ENCODE assay signal across 8 cellular contexts in genomic region chr19:23394481-23394880, GRCh38. TPM values are rescaled to one million over a fixed set of nuclear protein-coding genes. Genes with fewer than 3 reads are reported as not detected.
DNase-seq lines count a peak whose midpoint lies in the region; ATAC-seq, FAIRE-seq and TF ChIP-seq lines count a peak whose summit lies in the region.
"Not testable (repeated sequence)": the region's sequence is repeated elsewhere in the genome, so short reads cannot be mapped to it uniquely, and the experiment has no call there.

No MANE protein-coding gene starts in this region.

- H3K27ac Mint-ChIP-seq in activated B cell treated with CpG ODN at 0.5 μM for 24 hours, result peak overlapping the region; percentile 98
- peak overlapping the region; percentile 96 for H3K27ac Mint-ChIP-seq in activated naive CD8-positive, alpha-beta T cell treated with anti-CD3 and anti-CD28 coated beads, Interleukin-2, amount 10 ng/mL, durations not matched to agents 7 days and 5 days

- CTCF ChIA-PET in activated B cell treated with CpG ODN at 0.5 μM for 24 hours (lab: Charles Lee), result not testable (repeated sequence)

- not testable (repeated sequence) for FAIRE-seq in pancreas (lab: Jason Lieb, UNC)

- not testable (repeated sequence) for H3K9me3 Mint-ChIP-seq in activated B cell treated with CpG ODN at 0.5 μM for 24 hours
- H3K9me3 Mint-ChIP-seq in activated naive CD8-positive, alpha-beta T cell treated with anti-CD3 and anti-CD28 coated beads, Interleukin-2, amount 10 ng/mL, durations not matched to agents 7 days and 5 days, result peaks cover 19% of the 10 kb centered on the region

- H3K27me3 ChIP-seq in pancreas; subcutaneous abdominal adipose tissue (ENCODE audit: control insufficient read depth in 5 of 5, insufficient read depth in 4 of 5, low read length in 5 of 5): not testable (repeated sequence)

- peaks cover 9 to 27% (median 20%) of the 10 kb centered on the region in 3 donors for H3K4me1 ChIP-seq in pancreas
- peaks cover 3 to 42% (median 28%) of the 10 kb centered on the region in 5 donors for H3K4me1 ChIP-seq in subcutaneous abdominal adipose tissue (ENCODE audit: control insufficient read depth in 5 of 5, insufficient read depth in 5 of 5, low read length in 5 of 5)

- not testable (repeated sequence) for H3K36me3 ChIP-seq in pancreas; subcutaneous abdominal adipose tissue (ENCODE audit: control insufficient read depth in 5 of 5, insufficient read depth in 5 of 5, low read length in 5 of 5)

- not testable (repeated sequence) for H3K27me3 Mint-ChIP-seq in activated B cell treated with CpG ODN at 0.5 μM for 24 hours; activated naive CD8-positive, alpha-beta T cell treated with anti-CD3 and anti-CD28 coated beads, Interleukin-2, amount 10 ng/mL, durations not matched to agents 7 days and 5 days

- H3K4me1 Mint-ChIP-seq in activated B cell treated with CpG ODN at 0.5 μM for 24 hours, result peaks cover 47% of the 10 kb centered on the region
- H3K4me1 Mint-ChIP-seq in activated naive CD8-positive, alpha-beta T cell treated with anti-CD3 and anti-CD28 coated beads, Interleukin-2, amount 10 ng/mL, durations not matched to agents 7 days and 5 days, result not testable (repeated sequence)

- peak overlapping the region; percentile 90 for H3K27ac ChIP-seq in epithelial cell of prostate
- H3K27ac ChIP-seq in pancreas, result peak overlapping the region; percentile 87 to 97 (median 92)
- peak overlapping the region; percentile 99 for H3K27ac ChIP-seq in subcutaneous abdominal adipose tissue (ENCODE audit: low read depth, low read length)

- not testable (repeated sequence) for ATAC-seq in activated B cell treated with CpG ODN at 0.5 μM for 24 hours (ENCODE audit: low read depth); activated naive CD8-positive, alpha-beta T cell treated with anti-CD3 and anti-CD28 coated beads, Interleukin-2, amount 10 ng/mL, durations not matched to agents 7 days and 5 days (ENCODE audit: low read depth)
- ATAC-seq in pancreas, result peak; percentile 64 to 82 (median 68)

- DNase-seq in DMS 273 (lab: John Stamatoyannopoulos, UW; ENCODE audit: unreplicated experiment), result peak; percentile 40
- DNase-seq in NB4 (ENCODE audit: low read depth), result peak; percentile 65
- DNase-seq in activated B cell treated with CpG ODN at 0.5 μM for 24 hours; epithelial cell of prostate (ENCODE audit: low read depth, low spot score): not testable (repeated sequence)
- peak; percentile 62 for DNase-seq in activated naive CD8-positive, alpha-beta T cell treated with anti-CD3 and anti-CD28 coated beads, Interleukin-2, amount 10 ng/mL, durations not matched to agents 7 days and 5 days
- DNase-seq in kidney glomerular epithelial cell (lab: John Stamatoyannopoulos, UW), result peak; percentile 14
- DNase-seq in pancreas, result peak in 4 of 6 donors; percentile 22 to 61 (median 27)

- H3K36me3 Mint-ChIP-seq in activated B cell treated with CpG ODN at 0.5 μM for 24 hours (ENCODE audit: low read depth), result peaks cover 33% of the 10 kb centered on the region
- H3K36me3 Mint-ChIP-seq in activated naive CD8-positive, alpha-beta T cell treated with anti-CD3 and anti-CD28 coated beads, Interleukin-2, amount 10 ng/mL, durations not matched to agents 7 days and 5 days, result peaks cover 48% of the 10 kb centered on the region

- H3K4me3 Mint-ChIP-seq in activated B cell treated with CpG ODN at 0.5 μM for 24 hours, result peak overlapping the region; percentile 99
- peak overlapping the region; percentile 97 for H3K4me3 Mint-ChIP-seq in activated naive CD8-positive, alpha-beta T cell treated with anti-CD3 and anti-CD28 coated beads, Interleukin-2, amount 10 ng/mL, durations not matched to agents 7 days and 5 days

- H3K9me3 ChIP-seq in pancreas; subcutaneous abdominal adipose tissue (ENCODE audit: control insufficient read depth in 5 of 5, low read length in 5 of 5): not testable (repeated sequence)

- TF ChIP-seq POLR2A in NB4 (IDR thresholded peaks at IDR 0.05; ENCODE audit: extremely low read depth, insufficient read length), result not testable (repeated sequence)

- POLR2A ChIA-PET in activated B cell treated with CpG ODN at 0.5 μM for 24 hours (lab: Charles Lee), result interaction anchor here (0.6 to 4.2 kb wide), 9 partner anchors 121 to 1621 kb away, joined by 3 to 34 read pairs (median 14); partner anchors contain the start of genes ZNF254, ZNF257, ZNF492 and ZNF675
- POLR2A ChIA-PET in activated naive CD8-positive, alpha-beta T cell treated with anti-CD3 and anti-CD28 coated beads, Interleukin-2, amount 10 ng/mL, durations not matched to agents 7 days and 5 days (lab: Charles Lee), result interaction anchor here (0.8 to 3.1 kb wide), 13 partner anchors 15 to 1627 kb away, joined by 3 to 30 read pairs (median 7); partner anchors contain the start of genes ZNF100, ZNF254, ZNF675 and ZNF681

- peak overlapping the region; percentile 98 for H3K4me3 ChIP-seq in NB4 (ENCODE audit: low read depth, low read length)
- peak overlapping the region; percentile 50 to 81 (median 68) for H3K4me3 ChIP-seq in pancreas
- H3K4me3 ChIP-seq in subcutaneous abdominal adipose tissue (ENCODE audit: low read depth in 1 of 5, low read length in 5 of 5), result peak overlapping the region; percentile 94 to 99 (median 98)

- not testable (repeated sequence) for TF ChIP-seq CTCF in NB4 (IDR thresholded peaks at IDR 0.05; ENCODE audit: low read depth, low read length); activated B cell treated with CpG ODN at 0.5 μM for 24 hours (IDR thresholded peaks at IDR 0.05); pancreas (IDR thresholded peaks at IDR 0.05)

- 1 to 2% methylated on average over 12 of the region's 12 CpGs for WGBS in pancreas, 2 donors

- intact Hi-C loops in activated B cell treated with CpG ODN at 0.5 μM for 24 hours (cut with micrococcal nuclease), result loop anchor here (2.0 to 10.0 kb wide), 5 partner anchors 50 to 760 kb away; partner anchors contain the start of genes ZNF492, ZNF675, ZNF681 and ZNF726
- intact Hi-C loops in pancreas (cut with DNase I), result not testable (repeated sequence)

- peak overlapping the region; percentile 99 to 100 (median 99) for H3K9ac ChIP-seq in subcutaneous abdominal adipose tissue (ENCODE audit: low read length in 5 of 5)

RNA-seq across cellular contexts. Expression of gene ZNF91, which starts 0.8 kb away (rescaled TPM):
- total RNA-seq in activated B cell treated with CpG ODN at 0.5 μM for 24 hours, result 56.4 and 70.9 TPM in 2 replicates
- 10 to 100 TPM; 56.8 to 56.9 TPM for total RNA-seq in activated naive CD8-positive, alpha-beta T cell treated with anti-CD3 and anti-CD28 coated beads, Interleukin-2, amount 10 ng/mL, durations not matched to agents 7 days and 5 days
- total RNA-seq in pancreas, result 10 to 100 TPM; 20.5 to 38.7 (median 32.8) TPM
- 10 to 100 TPM in 1 of 2 donors, 1 to 10 TPM in 1; 8.5 to 10.7 TPM for polyA plus RNA-seq in pancreas
